In the genomic region with DNA sequence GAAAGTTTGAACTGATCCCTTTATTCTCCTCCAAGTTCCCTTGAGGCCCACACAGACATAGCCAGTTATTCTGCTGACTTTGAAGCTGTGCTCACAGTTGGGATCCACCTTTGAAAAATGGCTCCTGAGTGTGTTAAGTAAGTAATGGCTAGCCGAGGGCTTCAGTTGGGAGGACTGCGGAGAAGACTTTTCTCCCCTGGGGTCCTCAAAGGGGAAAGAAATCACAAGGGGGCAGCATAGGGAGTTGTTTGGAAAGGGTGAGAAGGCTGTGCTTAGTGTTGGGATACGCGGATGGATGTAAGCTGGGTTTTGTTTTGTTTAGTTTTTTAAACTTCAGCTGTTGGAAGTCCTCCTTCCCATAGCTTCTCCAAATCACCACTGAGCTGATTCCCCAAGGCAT, we compare ENCODE assay signal across 20 cellular contexts.
"Had no signal": no experiment of that assay in that cellular context is flagged by ENCODE, and none has a peak within 500 bp of the region (broad histone marks: within the 10 kb centered on the region; RNA-seq: fewer than 3 reads in every experiment).

No MANE protein-coding gene starts in this region.

- H3K4me3 ChIP-seq: breast epithelium, lower lobe of right lung, skin epidermis, transverse colon, vagina had no signal

- H3K36me3 ChIP-seq: breast epithelium, lower lobe of right lung, transverse colon, vagina had no signal

- H3K27ac ChIP-seq: breast epithelium, lower lobe of right lung, parathyroid adenoma, skin epidermis, transverse colon, vagina had no signal

- H3K27ac Mint-ChIP-seq: activated CD4-positive, alpha-beta memory T cell treated with anti-CD3 and anti-CD28 coated beads, Interleukin-2, amount 10 ng/mL, durations not matched to agents 7 days and 5 days; activated naive CD8-positive, alpha-beta T cell treated with anti-CD3 and anti-CD28 coated beads, Interleukin-2, amount 10 ng/mL, durations not matched to agents 7 days and 5 days; activated T-helper 1 cell treated with anti-CD3 and anti-CD28 coated beads, Interleukin-12 subunit alpha, Interleukin-12 subunit beta, Interleukin-2, Interleukin-4 antibody, amounts not matched to agents 30 ng/mL and 10 ng/mL and 1 ng/mL, durations not matched to agents 14 hours and 24 hours and 36 hours; T-helper 1 cell treated with Interleukin-12 subunit alpha and Interleukin-12 subunit beta and Interleukin-4 antibody, amounts not matched to agents 30 μg/mL and 1 μg/mL, for 36 hours had no signal

- H3K27me3 Mint-ChIP-seq: activated CD4-positive, alpha-beta memory T cell treated with anti-CD3 and anti-CD28 coated beads, Interleukin-2, amount 10 ng/mL, durations not matched to agents 7 days and 5 days; activated naive CD8-positive, alpha-beta T cell treated with anti-CD3 and anti-CD28 coated beads, Interleukin-2, amount 10 ng/mL, durations not matched to agents 7 days and 5 days had no signal

- H3K9me3 ChIP-seq: breast epithelium, lower lobe of right lung, transverse colon, vagina had no signal

- H3K27me3 ChIP-seq: breast epithelium, transverse colon, vagina had no signal

- H3K9ac ChIP-seq: parathyroid adenoma had no signal

- DNase-seq: activated CD4-positive, alpha-beta memory T cell treated with anti-CD3 and anti-CD28 coated beads, Interleukin-2, amount 10 ng/mL, durations not matched to agents 7 days and 5 days; activated CD4-positive, alpha-beta T cell treated with anti-CD3 and anti-CD28 coated beads for 4 hours; activated CD8-positive, alpha-beta memory T cell treated with anti-CD3 and anti-CD28 coated beads, Interleukin-2, amount 50 U/mL, for 4 hours; activated naive CD8-positive, alpha-beta T cell treated with anti-CD3 and anti-CD28 coated beads, Interleukin-2, amount 10 ng/mL, durations not matched to agents 7 days and 5 days; aorta; cerebellar nuclear complex; effector CD8-positive, alpha-beta T cell; head of caudate nucleus; left cardiac atrium; lower lobe of right lung; stimulated activated CD4-positive, alpha-beta T cell treated with anti-CD3 and anti-CD28 coated beads, Interleukin-4, amount 100 ng/mL, for 24 hours; stimulated activated CD8-positive, alpha-beta memory T cell treated with anti-CD3 and anti-CD28 coated beads, Interleukin-4, amount 100 ng/mL, for 48 hours; stimulated activated naive CD8-positive, alpha-beta T cell treated with anti-CD3 and anti-CD28 coated beads, Interleukin-15, Interleukin-2, amounts not matched to agents 100 U/mL and 50 U/mL, for 24 hours; transverse colon had no signal

- ATAC-seq: left cardiac atrium; lower lobe of right lung; stimulated activated naive CD8-positive, alpha-beta T cell treated with anti-CD3 and anti-CD28 coated beads, Interleukin-15, Interleukin-2, amounts not matched to agents 100 U/mL and 50 U/mL, for 24 hours had no signal

- H3K4me3 Mint-ChIP-seq: activated CD4-positive, alpha-beta memory T cell treated with anti-CD3 and anti-CD28 coated beads, Interleukin-2, amount 10 ng/mL, durations not matched to agents 7 days and 5 days; activated naive CD8-positive, alpha-beta T cell treated with anti-CD3 and anti-CD28 coated beads, Interleukin-2, amount 10 ng/mL, durations not matched to agents 7 days and 5 days; activated T-helper 1 cell treated with anti-CD3 and anti-CD28 coated beads, Interleukin-12 subunit alpha, Interleukin-12 subunit beta, Interleukin-2, Interleukin-4 antibody, amounts not matched to agents 30 ng/mL and 10 ng/mL and 1 ng/mL, durations not matched to agents 14 hours and 24 hours and 36 hours; T-helper 1 cell treated with Interleukin-12 subunit alpha and Interleukin-12 subunit beta and Interleukin-4 antibody, amounts not matched to agents 30 μg/mL and 1 μg/mL, for 36 hours had no signal

- H3K4me1 ChIP-seq: breast epithelium, lower lobe of right lung, parathyroid adenoma, transverse colon, vagina had no signal
